In the genomic region with DNA sequence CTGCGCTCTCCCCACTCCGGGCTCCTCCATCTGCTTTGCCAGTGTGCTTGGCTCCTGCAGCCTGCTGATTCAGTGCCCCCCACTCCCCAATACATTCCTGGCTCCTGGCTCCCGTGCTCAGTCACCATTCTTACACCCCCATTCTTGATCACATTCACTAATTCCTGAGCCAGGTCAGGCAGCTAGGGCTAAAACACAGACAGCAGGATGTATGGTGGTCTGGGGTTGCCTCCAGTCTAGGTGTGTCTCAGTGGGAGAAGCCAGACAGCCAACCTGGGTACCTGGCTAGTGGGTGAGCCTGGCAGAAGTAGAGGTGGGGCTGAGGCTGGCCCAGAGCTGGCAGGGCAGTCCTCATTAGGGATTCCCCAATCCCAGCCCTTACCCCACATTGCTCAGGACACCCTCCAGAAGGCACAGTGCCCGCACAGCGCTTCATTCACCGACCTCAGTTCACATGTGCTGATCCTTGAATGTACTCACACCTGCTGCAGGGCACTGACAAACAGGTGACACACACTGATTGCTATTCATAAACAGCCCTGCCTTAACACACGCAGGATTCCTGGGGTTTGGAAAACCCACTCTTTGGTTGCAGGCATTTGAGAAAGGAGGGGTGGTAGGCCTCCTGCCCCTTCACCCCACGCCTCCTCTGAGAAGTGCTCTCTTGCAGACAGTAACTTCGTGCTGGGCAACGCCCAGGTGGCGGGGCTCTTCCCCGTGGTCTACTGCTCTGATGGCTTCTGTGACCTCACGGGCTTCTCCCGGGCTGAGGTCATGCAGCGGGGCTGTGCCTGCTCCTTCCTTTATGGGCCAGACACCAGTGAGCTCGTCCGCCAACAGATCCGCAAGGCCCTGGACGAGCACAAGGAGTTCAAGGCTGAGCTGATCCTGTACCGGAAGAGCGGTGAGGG, we compare ENCODE assay signal across 15 cellular contexts. TPM values are rescaled to one million over a fixed set of nuclear protein-coding genes. Genes with fewer than 3 reads are reported as not detected.
DNase-seq lines count a peak whose midpoint lies in the region; TF ChIP-seq lines count a peak whose summit lies in the region.
"Had no signal": no experiment of that assay in that cellular context is flagged by ENCODE, and none has a peak within 500 bp of the region (broad histone marks: within the 10 kb centered on the region; RNA-seq: fewer than 3 reads in every experiment).

No MANE protein-coding gene starts in this region.

- peaks cover 39% of the 10 kb centered on the region for H3K4me1 Mint-ChIP-seq in CD14-positive monocyte
- peaks cover 9% of the 10 kb centered on the region for H3K4me1 Mint-ChIP-seq in activated T-helper 2 cell treated with anti-CD3 and anti-CD28 coated beads, Interferon-gamma antibody, Interleukin-2, Interleukin-4, amounts not matched to agents 10 μg/mL and 5 μg/mL and 100 μg/mL, durations not matched to agents 14 hours and 24 hours and 36 hours (ENCODE audit: low read depth)

- no peaks in the 10 kb centered on the region for H3K9me3 ChIP-seq in SJCRH30 (replicated peaks)
- no peaks in the 10 kb centered on the region for H3K9me3 ChIP-seq in transverse colon

- H3K27ac Mint-ChIP-seq in CD14-positive monocyte: peak overlapping the region in 1 of 7 donors; percentile 66
- no peak overlapping the region for H3K27ac Mint-ChIP-seq in activated T-helper 2 cell treated with anti-CD3 and anti-CD28 coated beads, Interferon-gamma antibody, Interleukin-2, Interleukin-4, amounts not matched to agents 10 μg/mL and 5 μg/mL and 100 μg/mL, durations not matched to agents 14 hours and 24 hours and 36 hours

- peak overlapping the region; percentile 20 to 85 for H3K4me3 Mint-ChIP-seq in CD14-positive monocyte
- peak overlapping the region; percentile 52 for H3K4me3 Mint-ChIP-seq in activated T-helper 2 cell treated with anti-CD3 and anti-CD28 coated beads, Interferon-gamma antibody, Interleukin-2, Interleukin-4, amounts not matched to agents 10 μg/mL and 5 μg/mL and 100 μg/mL, durations not matched to agents 14 hours and 24 hours and 36 hours (ENCODE audit: low read depth)

- H3K4me3 ChIP-seq in SJCRH30 (no peak overlapping the region), transverse colon (no peak overlapping the region)
- H3K4me3 ChIP-seq: cardiac muscle cell had no signal

- DNase-seq in CD14-positive monocyte (ENCODE audit: low spot score): no peak
- peak; percentile 23 for DNase-seq in DMS53 treated with DMSO at 0.1 percent for 48 hours (lab: John Stamatoyannopoulos, UW; ENCODE audit: unreplicated experiment)
- no peak for DNase-seq in activated T-helper 2 cell treated with anti-CD3 and anti-CD28 coated beads, Interferon-gamma antibody, Interleukin-2, Interleukin-4, amounts not matched to agents 10 μg/mL and 5 μg/mL and 100 μg/mL, durations not matched to agents 14 hours and 24 hours and 36 hours (ENCODE audit: low spot score)
- peak; percentile 68 for DNase-seq in mesenteric fat pad (ENCODE audit: low spot score)
- no peak for DNase-seq in SJCRH30
- DNase-seq in SHP77 treated with DMSO at 0.1 percent for 48 hours (lab: John Stamatoyannopoulos, UW): no peak
- DNase-seq in stimulated activated naive CD4-positive, alpha-beta T cell (lab: John Stamatoyannopoulos, UW): no peak
- no peak for DNase-seq in transverse colon
- DNase-seq: foreskin melanocyte, NCI-H187, SHP77 had no signal

- H3K4me1 ChIP-seq in SJCRH30 (peaks cover 20% of the 10 kb centered on the region), transverse colon (peaks cover 9 to 25% (median 19%) of the 10 kb centered on the region in 4 donors)

- intact Hi-C loops in CD14-positive monocyte (cut with micrococcal nuclease) (no loop called here), transverse colon (cut with DNase I; ENCODE audit: low total_unique reads) (no loop called here)
- intact Hi-C loops in activated T-helper 2 cell treated with anti-CD3 and anti-CD28 coated beads, Interferon-gamma antibody, Interleukin-2, Interleukin-4, amounts not matched to agents 10 μg/mL and 5 μg/mL and 100 μg/mL, durations not matched to agents 14 hours and 24 hours and 36 hours (cut with micrococcal nuclease): loop anchor here (10.0 kb wide), 1 partner anchor 456 kb away; no protein-coding TSS in a partner anchor

- no peak overlapping the region for H3K27ac ChIP-seq in SJCRH30
- H3K27ac ChIP-seq in transverse colon: no peak overlapping the region
- H3K27ac ChIP-seq: cardiac muscle cell, HL-60 had no signal

- H3K9me3 Mint-ChIP-seq in CD14-positive monocyte: peaks cover 0 to 6% (median 2%) of the 10 kb centered on the region in 7 donors
- no peaks in the 10 kb centered on the region for H3K9me3 Mint-ChIP-seq in activated T-helper 2 cell treated with anti-CD3 and anti-CD28 coated beads, Interferon-gamma antibody, Interleukin-2, Interleukin-4, amounts not matched to agents 10 μg/mL and 5 μg/mL and 100 μg/mL, durations not matched to agents 14 hours and 24 hours and 36 hours

- H3K27me3 Mint-ChIP-seq in CD14-positive monocyte (ENCODE audit: low read depth in 3 of 3): peaks cover 43 to 75% (median 50%) of the 10 kb centered on the region in 3 donors
- H3K27me3 Mint-ChIP-seq in activated T-helper 2 cell treated with anti-CD3 and anti-CD28 coated beads, Interferon-gamma antibody, Interleukin-2, Interleukin-4, amounts not matched to agents 10 μg/mL and 5 μg/mL and 100 μg/mL, durations not matched to agents 14 hours and 24 hours and 36 hours (ENCODE audit: low read depth): peaks cover 54% of the 10 kb centered on the region

- WGBS in transverse colon (ENCODE audit: low coverage in 1 of 2), 2 donors: 55 to 64% methylated on average over 5 to 21 of the region's 21 CpGs

- TF ChIP-seq EP300 in transverse colon (IDR thresholded peaks at IDR 0.05; ENCODE audit: low read depth): no peak

- TF ChIP-seq POLR2A in transverse colon (IDR thresholded peaks at IDR 0.05): no peak

- peaks cover 11 to 14% of the 10 kb centered on the region in 2 donors for H3K36me3 Mint-ChIP-seq in CD14-positive monocyte
- H3K36me3 Mint-ChIP-seq in activated T-helper 2 cell treated with anti-CD3 and anti-CD28 coated beads, Interferon-gamma antibody, Interleukin-2, Interleukin-4, amounts not matched to agents 10 μg/mL and 5 μg/mL and 100 μg/mL, durations not matched to agents 14 hours and 24 hours and 36 hours (ENCODE audit: low read depth): no peaks in the 10 kb centered on the region

- no peaks in the 10 kb centered on the region for H3K36me3 ChIP-seq in SJCRH30
- no peaks in the 10 kb centered on the region for H3K36me3 ChIP-seq in transverse colon
- H3K36me3 ChIP-seq: cardiac muscle cell had no signal

- TF ChIP-seq CTCF in CD14-positive monocyte (IDR thresholded peaks at IDR 0.05) (no peak), transverse colon (IDR thresholded peaks at IDR 0.05) (no peak)

- in situ Hi-C loops in transverse colon (cut with MboI; ENCODE audit: low pct_ligation_motif_present in 1 of 4, low pct_unique_long_range_greater_than_20kb in 1 of 4, low sequenced_read_pairs in 3 of 4): no loop called here

- H3K27me3 ChIP-seq in SJCRH30 (peaks cover 34% of the 10 kb centered on the region), transverse colon (peaks cover 78% of the 10 kb centered on the region)

RNA-seq across cellular contexts. Expression of gene KCNH3, which starts 1.7 kb away (rescaled TPM):
- polyA plus RNA-seq in CD14-positive monocyte: 1 to 10 TPM; 1.3 to 3.3 TPM
- 2.1 and 2.9 TPM in 2 replicates for total RNA-seq in activated T-helper 2 cell treated with anti-CD3 and anti-CD28 coated beads, Interferon-gamma antibody, Interleukin-2, Interleukin-4, amounts not matched to agents 10 μg/mL and 5 μg/mL and 100 μg/mL, durations not matched to agents 14 hours and 24 hours and 36 hours
- total RNA-seq in mesenteric fat pad: 0.19 TPM
- total RNA-seq in SJCRH30 (2014; rRNA removed; shearing (Covaris generic)): 0.03 and 0.12 TPM in 2 replicates
- total RNA-seq in transverse colon: under 1 TPM in 2 of 4 donors, not detected in 2; 0.32 to 0.80 TPM
- total RNA-seq: lung microvascular endothelial cell, subcutaneous adipose tissue had no signal

RNA-seq across cellular contexts. Expression of gene MCRS1, which starts 27.5 kb away (rescaled TPM):
- 10 to 100 TPM; 50.3 to 52.3 TPM for polyA plus RNA-seq in CD14-positive monocyte
- 67.9 and 73.0 TPM in 2 replicates for total RNA-seq in activated T-helper 2 cell treated with anti-CD3 and anti-CD28 coated beads, Interferon-gamma antibody, Interleukin-2, Interleukin-4, amounts not matched to agents 10 μg/mL and 5 μg/mL and 100 μg/mL, durations not matched to agents 14 hours and 24 hours and 36 hours
- total RNA-seq in mesenteric fat pad: 35.1 TPM
- 55.9 and 57.0 TPM in 2 replicates for total RNA-seq in SJCRH30 (2014; rRNA removed; shearing (Covaris generic))
- total RNA-seq in transverse colon: 100 to 1,000 TPM in 1 of 4 donors, 10 to 100 TPM in 3; 57.8 to 120 (median 78.4) TPM

Comparison
In these comparisons a context has a peak if more than half of its experiments do, and no peak if none do; other contexts are left out.
1. DNase-seq: peak in DMS53 treated with DMSO at 0.1 percent for 48 hours (single experiment) and mesenteric fat pad (single experiment); none in CD14-positive monocyte (single experiment), activated T-helper 2 cell treated with anti-CD3 and anti-CD28 coated beads, Interferon-gamma antibody, Interleukin-2, Interleukin-4, amounts not matched to agents 10 μg/mL and 5 μg/mL and 100 μg/mL, durations not matched to agents 14 hours and 24 hours and 36 hours (single experiment), SJCRH30 (0 of 2), SHP77 treated with DMSO at 0.1 percent for 48 hours (single experiment), stimulated activated naive CD4-positive, alpha-beta T cell (0 of 6) and transverse colon (single experiment).